In genomic region chr16:68331879-68332410, GRCh38 we compare ENCODE assay signal across 10 cellular contexts. TPM values are rescaled to one million over a fixed set of nuclear protein-coding genes. Genes with fewer than 3 reads are reported as not detected.
A peak's percentile ranks its signal among the peaks of the same experiment; 100 is the strongest.
DNase-seq lines count a peak whose midpoint lies in the region; ATAC-seq and TF ChIP-seq lines count a peak whose summit lies in the region.
"Had no signal": no experiment of that assay in that cellular context is flagged by ENCODE, and none has a peak within 500 bp of the region (broad histone marks: within the 10 kb centered on the region; RNA-seq: fewer than 3 reads in every experiment).

No MANE protein-coding gene starts in this region.

- no peaks in the 10 kb centered on the region for H3K9me3 Mint-ChIP-seq in T-helper 2 cell treated with Interferon-gamma antibody and Interleukin-4, amounts not matched to agents 5 μg/mL and 100 μg/mL, for 36 hours

- no peak for DNase-seq in T-helper 2 cell treated with Interferon-gamma antibody and Interleukin-4, amounts not matched to agents 5 μg/mL and 100 μg/mL, for 36 hours (ENCODE audit: low spot score)
- DNase-seq in T-helper 2 cell (no peak), SK-N-MC (ENCODE audit: low read depth, low spot score) (no peak), fibroblast of mammary gland (ENCODE audit: low read depth) (peak; percentile 40), NCI-H1930 (lab: John Stamatoyannopoulos, UW) (no peak)
- DNase-seq in activated CD4-positive, CD25-positive, alpha-beta regulatory T cell (lab: John Stamatoyannopoulos, UW) = no peak
- DNase-seq: 8988T, amniotic stem cell had no signal

- H3K4me3 ChIP-seq in SK-N-MC = no peak overlapping the region
- H3K4me3 ChIP-seq in fibroblast of mammary gland (ENCODE audit: control insufficient read depth, low read depth, low read length) = no peak overlapping the region
- H3K4me3 ChIP-seq in skeletal muscle tissue (ENCODE audit: low read length in 3 of 3) = no peak overlapping the region

- peaks cover 12 to 26% (median 21%) of the 10 kb centered on the region in 3 donors for H3K4me1 ChIP-seq in skeletal muscle tissue (ENCODE audit: control insufficient read depth in 3 of 3, insufficient read depth in 3 of 3, low read length in 3 of 3)

- no peak for TF ChIP-seq CTCF in fibroblast of mammary gland (conservative IDR thresholded peaks at IDR 0.05; ENCODE audit: control insufficient read depth, insufficient read depth, low read depth, low read length)

- H3K27ac Mint-ChIP-seq in T-helper 2 cell treated with Interferon-gamma antibody and Interleukin-4, amounts not matched to agents 5 μg/mL and 100 μg/mL, for 36 hours = peak overlapping the region; percentile 88

- H3K36me3 ChIP-seq in SK-N-MC (ENCODE audit: insufficient read depth, low read length) (no peaks in the 10 kb centered on the region), skeletal muscle tissue (ENCODE audit: control insufficient read depth in 3 of 3, insufficient read depth in 3 of 3, low read length in 3 of 3) (peaks cover 11 to 21% (median 16%) of the 10 kb centered on the region in 3 donors)

- H3K9me3 ChIP-seq in SK-N-MC (ENCODE audit: low read depth, low read length) (no peaks in the 10 kb centered on the region), skeletal muscle tissue (ENCODE audit: control insufficient read depth in 3 of 3, low read length in 3 of 3) (no peaks in the 10 kb centered on the region)

- H3K27ac ChIP-seq in SK-N-MC (peak overlapping the region; percentile 62; the same call in 1 of the 2 replicates), skeletal muscle tissue (ENCODE audit: low read depth, low read length) (peak overlapping the region; percentile 19)

- H3K36me3 Mint-ChIP-seq in T-helper 2 cell treated with Interferon-gamma antibody and Interleukin-4, amounts not matched to agents 5 μg/mL and 100 μg/mL, for 36 hours (ENCODE audit: low read depth) = peaks cover 47% of the 10 kb centered on the region

- no peaks in the 10 kb centered on the region for H3K27me3 Mint-ChIP-seq in T-helper 2 cell treated with Interferon-gamma antibody and Interleukin-4, amounts not matched to agents 5 μg/mL and 100 μg/mL, for 36 hours (ENCODE audit: low read depth)

- peak overlapping the region; percentile 70 for H3K4me3 Mint-ChIP-seq in T-helper 2 cell treated with Interferon-gamma antibody and Interleukin-4, amounts not matched to agents 5 μg/mL and 100 μg/mL, for 36 hours

- H3K4me1 Mint-ChIP-seq in T-helper 2 cell treated with Interferon-gamma antibody and Interleukin-4, amounts not matched to agents 5 μg/mL and 100 μg/mL, for 36 hours (ENCODE audit: low read depth) = peaks cover 20% of the 10 kb centered on the region

- no peak for ATAC-seq in HG03095 (IDR thresholded peaks at IDR 0.05; ENCODE audit: unreplicated experiment)

- H3K9ac ChIP-seq in SK-N-MC (ENCODE audit: insufficient read length) = no peak overlapping the region
- H3K9ac ChIP-seq in skeletal muscle tissue (ENCODE audit: low read depth in 1 of 3, low read length in 3 of 3) = peak overlapping the region in 1 of 3 donors; percentile 57

- H3K27me3 ChIP-seq in skeletal muscle tissue (ENCODE audit: control insufficient read depth in 3 of 3, insufficient read depth in 3 of 3, low read length in 3 of 3) = no peaks in the 10 kb centered on the region

RNA-seq across cellular contexts. Expression of gene PRMT7, which starts 21.1 kb away (rescaled TPM):
- total RNA-seq in skeletal muscle tissue = 49.1 TPM

RNA-seq across cellular contexts. Expression of gene SLC7A6OS, which starts 21.2 kb away (rescaled TPM):
- 11.0 TPM for total RNA-seq in skeletal muscle tissue
